In genomic region chr6:111793711-111794111, GRCh38 we compare ENCODE assay signal across 9 cellular contexts.
DNase-seq lines count a peak whose midpoint lies in the region; ATAC-seq, FAIRE-seq and TF ChIP-seq lines count a peak whose summit lies in the region.
"Had no signal": no experiment of that assay in that cellular context is flagged by ENCODE, and none has a peak within 500 bp of the region (broad histone marks: within the 10 kb centered on the region; RNA-seq: fewer than 3 reads in every experiment).

No MANE protein-coding gene starts in this region.

- peak overlapping the region; percentile 63 for H3K4me3 Mint-ChIP-seq in activated T-helper 2 cell treated with anti-CD3 and anti-CD28 coated beads, Interferon-gamma antibody, Interleukin-2, Interleukin-4, amounts not matched to agents 10 μg/mL and 5 μg/mL and 100 μg/mL, durations not matched to agents 14 hours and 24 hours and 36 hours (ENCODE audit: low read depth)

- H3K4me1 Mint-ChIP-seq in activated T-helper 2 cell treated with anti-CD3 and anti-CD28 coated beads, Interferon-gamma antibody, Interleukin-2, Interleukin-4, amounts not matched to agents 10 μg/mL and 5 μg/mL and 100 μg/mL, durations not matched to agents 14 hours and 24 hours and 36 hours (ENCODE audit: low read depth), result peaks cover 71% of the 10 kb centered on the region

- TF ChIP-seq CTCF in body of pancreas (IDR thresholded peaks at IDR 0.05), result no peak

- no peaks in the 10 kb centered on the region for H3K36me3 ChIP-seq in body of pancreas (replicated peaks in 1 of 2; ENCODE audit: insufficient read depth in 1 of 2, low read depth in 2 of 2)

- no peaks in the 10 kb centered on the region for H3K9me3 Mint-ChIP-seq in activated T-helper 2 cell treated with anti-CD3 and anti-CD28 coated beads, Interferon-gamma antibody, Interleukin-2, Interleukin-4, amounts not matched to agents 10 μg/mL and 5 μg/mL and 100 μg/mL, durations not matched to agents 14 hours and 24 hours and 36 hours

- no peak for FAIRE-seq in GM12892 (lab: Jason Lieb, UNC)

- peaks cover 63% of the 10 kb centered on the region for H3K36me3 Mint-ChIP-seq in activated T-helper 2 cell treated with anti-CD3 and anti-CD28 coated beads, Interferon-gamma antibody, Interleukin-2, Interleukin-4, amounts not matched to agents 10 μg/mL and 5 μg/mL and 100 μg/mL, durations not matched to agents 14 hours and 24 hours and 36 hours (ENCODE audit: low read depth)

- peak overlapping the region; percentile 94 for H3K27ac Mint-ChIP-seq in activated T-helper 2 cell treated with anti-CD3 and anti-CD28 coated beads, Interferon-gamma antibody, Interleukin-2, Interleukin-4, amounts not matched to agents 10 μg/mL and 5 μg/mL and 100 μg/mL, durations not matched to agents 14 hours and 24 hours and 36 hours

- peak overlapping the region in 13 of 21 experiments; percentile 7 to 73 (median 39) for H3K27ac ChIP-seq in skin epidermis
- no peak overlapping the region for H3K27ac ChIP-seq in body of pancreas
- H3K27ac ChIP-seq: epithelial cell of prostate had no signal

- ATAC-seq in GM19023 (IDR thresholded peaks at IDR 0.05; ENCODE audit: unreplicated experiment) (peak; percentile 48), HG03442 (IDR thresholded peaks at IDR 0.05; ENCODE audit: unreplicated experiment) (peak; percentile 63), body of pancreas (no peak)

- H3K27me3 Mint-ChIP-seq in activated T-helper 2 cell treated with anti-CD3 and anti-CD28 coated beads, Interferon-gamma antibody, Interleukin-2, Interleukin-4, amounts not matched to agents 10 μg/mL and 5 μg/mL and 100 μg/mL, durations not matched to agents 14 hours and 24 hours and 36 hours (ENCODE audit: low read depth), result no peaks in the 10 kb centered on the region

- DNase-seq in activated T-helper 2 cell treated with anti-CD3 and anti-CD28 coated beads, Interferon-gamma antibody, Interleukin-2, Interleukin-4, amounts not matched to agents 10 μg/mL and 5 μg/mL and 100 μg/mL, durations not matched to agents 14 hours and 24 hours and 36 hours (ENCODE audit: low spot score), result no peak
- DNase-seq in body of pancreas (no peak), GM12892 (ENCODE audit: insufficient read length) (no peak), NCI-H146 treated with DMSO at 0.1 percent for 48 hours (lab: John Stamatoyannopoulos, UW; ENCODE audit: unreplicated experiment) (no peak)
- DNase-seq: NCI-H510A treated with DMSO at 0.1 percent for 48 hours had no signal

- WGBS in body of pancreas, 2 donors, result 64 to 73% methylated on average over 8 of the region's 8 CpGs

- no peaks in the 10 kb centered on the region for H3K27me3 ChIP-seq in body of pancreas

- TF ChIP-seq POLR2A in body of pancreas (IDR thresholded peaks at IDR 0.05) (no peak), GM12892 (IDR thresholded peaks at IDR 0.05; ENCODE audit: low read depth, low read length) (no peak)

- H3K9me3 ChIP-seq in body of pancreas, result no peaks in the 10 kb centered on the region

- H3K4me3 ChIP-seq in skin epidermis (peak overlapping the region in 3 of 7 experiments; percentile 6 to 9 (median 9)), body of pancreas (no peak overlapping the region)

- H3K4me1 ChIP-seq in body of pancreas, result no peaks in the 10 kb centered on the region

- intact Hi-C loops in activated T-helper 2 cell treated with anti-CD3 and anti-CD28 coated beads, Interferon-gamma antibody, Interleukin-2, Interleukin-4, amounts not matched to agents 10 μg/mL and 5 μg/mL and 100 μg/mL, durations not matched to agents 14 hours and 24 hours and 36 hours (cut with micrococcal nuclease), result loop anchor here (2.0 kb wide), 2 partner anchors 17 to 33 kb away; no protein-coding TSS in a partner anchor
- intact Hi-C loops in body of pancreas (cut with DNase I), result no loop called here

Comparison
In these comparisons a context has a peak if more than half of its experiments do, and no peak if none do; other contexts are left out.
1. H3K27ac ChIP-seq: peak in skin epidermis (13 of 21); none in body of pancreas (0 of 4).